ENCODE assay signal across 11 cellular contexts in genomic region chr14:74647834-74648361, GRCh38. TPM values are rescaled to one million over a fixed set of nuclear protein-coding genes. Genes with fewer than 3 reads are reported as not detected.
DNase-seq lines count a peak whose midpoint lies in the region; ATAC-seq and TF ChIP-seq lines count a peak whose summit lies in the region.
"Had no signal": no experiment of that assay in that cellular context is flagged by ENCODE, and none has a peak within 500 bp of the region (broad histone marks: within the 10 kb centered on the region; RNA-seq: fewer than 3 reads in every experiment).

No MANE protein-coding gene starts in this region.

- no peak overlapping the region for H2BK15ac ChIP-seq in neuronal stem cell (ENCODE audit: low read length)

- H4K8ac ChIP-seq in neuronal stem cell (ENCODE audit: low read depth, low read length), result no peak overlapping the region

- no TSS peak for BruUV-seq in MCF 10A (replicated peaks; lab: Mats Ljungman, UMichigan)

- ATAC-seq in HG03039 (IDR thresholded peaks at IDR 0.05; ENCODE audit: unreplicated experiment) (no peak), HG02798 (IDR thresholded peaks at IDR 0.05; ENCODE audit: poor library complexity, unreplicated experiment) (no peak), GM18517 (IDR thresholded peaks at IDR 0.05; ENCODE audit: unreplicated experiment) (no peak)

- H3K4me2 ChIP-seq in neuronal stem cell (ENCODE audit: insufficient read depth, low read length, poor library complexity, severe bottlenecking), result no peak overlapping the region

- H3K4me3 ChIP-seq in neuronal stem cell (ENCODE audit: low read length in 2 of 2), result peak overlapping the region in 1 of 2 donors; percentile 8
- H3K4me3 ChIP-seq: Peyer's patch, uterus had no signal

- H3K18ac ChIP-seq in neuronal stem cell (ENCODE audit: low read length), result peak overlapping the region; percentile 59

- intact Hi-C loops in MCF 10A (cut with micrococcal nuclease), result no loop called here

- no peak overlapping the region for H3K27ac Mint-ChIP-seq in MCF 10A (ENCODE audit: low read depth, unreplicated experiment)

- no peak overlapping the region for H2BK120ac ChIP-seq in neuronal stem cell (ENCODE audit: low read depth, low read length)

- H3K9ac ChIP-seq in neuronal stem cell (ENCODE audit: low read depth, low read length, poor library complexity), result peak overlapping the region; percentile 13

- H3K36me3 ChIP-seq in neuronal stem cell (replicated peaks in 1 of 2; ENCODE audit: control insufficient read depth in 2 of 2, insufficient read depth in 2 of 2, low read length in 2 of 2), result no peaks in the 10 kb centered on the region
- H3K36me3 ChIP-seq: Peyer's patch, uterus had no signal

- H2AK5ac ChIP-seq in neuronal stem cell (ENCODE audit: low read depth, low read length), result no peak overlapping the region

- no peaks in the 10 kb centered on the region for H3K9me3 Mint-ChIP-seq in MCF 10A (ENCODE audit: unreplicated experiment)

- H2BK5ac ChIP-seq in neuronal stem cell (ENCODE audit: low read length), result no peak overlapping the region

- H3K27me3 ChIP-seq in neuronal stem cell (ENCODE audit: control insufficient read depth in 3 of 3, insufficient read depth in 3 of 3, low read depth in 1 of 3, low read length in 3 of 3), result no peaks in the 10 kb centered on the region
- H3K27me3 ChIP-seq: Peyer's patch, uterus had no signal

- no CpG with 5 or more reads among the region's 5 CpGs for WGBS in neuronal stem cell (ENCODE audit: extremely low coverage in 2 of 2, insufficient read length in 2 of 2, insufficient replicate concordance in 1 of 2), 2 donors

- peak overlapping the region; percentile 40 for H4K91ac ChIP-seq in neuronal stem cell (ENCODE audit: low read depth, low read length, poor library complexity)

- no peaks in the 10 kb centered on the region for H3K79me1 ChIP-seq in neuronal stem cell (ENCODE audit: low read depth, low read length)

- DNase-seq in DMS79 (lab: John Stamatoyannopoulos, UW) (peak; percentile 97), NCI-H2029 treated with DMSO at 0.1 percent for 48 hours (lab: John Stamatoyannopoulos, UW) (peak; percentile 18), MCF 10A (ENCODE audit: unreplicated experiment) (peak; percentile 78), neuronal stem cell (ENCODE audit: low spot score) (no peak), AG20443 (ENCODE audit: low spot score) (no peak)
- DNase-seq: uterus had no signal

- H2AFZ ChIP-seq in neuronal stem cell (ENCODE audit: low read length), result peak overlapping the region; percentile 46

- CTCF ChIA-PET in MCF 10A (lab: Yijun Ruan, JAX), result interaction anchor here (0.9 kb wide), 1 partner anchor 146 kb away, joined by 3 read pairs; no protein-coding TSS in a partner anchor

- H3K27ac ChIP-seq in neuronal stem cell (replicated peaks; ENCODE audit: low read length), result no peak overlapping the region
- H3K27ac ChIP-seq: HL-60, Peyer's patch had no signal

- H3K9me3 ChIP-seq in neuronal stem cell (replicated peaks in 1 of 2; ENCODE audit: control insufficient read depth in 2 of 2, insufficient read depth in 1 of 2, low read depth in 1 of 2, low read length in 2 of 2), result no peaks in the 10 kb centered on the region
- H3K9me3 ChIP-seq: Peyer's patch, uterus had no signal

- peak overlapping the region; percentile 11 for H3K23ac ChIP-seq in neuronal stem cell (ENCODE audit: low read depth, low read length, poor library complexity)

- H3K14ac ChIP-seq in neuronal stem cell (ENCODE audit: low read length), result no peak overlapping the region

- H3K36me3 Mint-ChIP-seq in MCF 10A (ENCODE audit: insufficient read depth, unreplicated experiment), result peaks cover 18% of the 10 kb centered on the region

- no peak overlapping the region for H3K4me3 Mint-ChIP-seq in MCF 10A (ENCODE audit: unreplicated experiment)

- peaks cover 4% of the 10 kb centered on the region in 2 donors for H3K4me1 ChIP-seq in neuronal stem cell (ENCODE audit: control insufficient read depth in 2 of 2, insufficient read depth in 1 of 2, low read depth in 1 of 2, low read length in 2 of 2)
- H3K4me1 ChIP-seq: Peyer's patch had no signal

- no peak for TF ChIP-seq CTCF in MCF 10A (IDR thresholded peaks at IDR 0.05; ENCODE audit: unreplicated experiment)

- POLR2A ChIA-PET in MCF 10A (lab: Yijun Ruan, JAX), result interaction anchor here (0.6 to 1.5 kb wide), 3 partner anchors 8 to 31 kb away, joined by 3 to 6 read pairs (median 3); no protein-coding TSS in a partner anchor

- H3K4ac ChIP-seq in neuronal stem cell (ENCODE audit: low read length), result no peak overlapping the region

- peaks cover 26% of the 10 kb centered on the region for H3K4me1 Mint-ChIP-seq in MCF 10A (ENCODE audit: insufficient read depth, unreplicated experiment)

- no peaks in the 10 kb centered on the region for H3K27me3 Mint-ChIP-seq in MCF 10A (ENCODE audit: insufficient read depth, unreplicated experiment)

- H2BK12ac ChIP-seq in neuronal stem cell (ENCODE audit: low read length), result no peak overlapping the region

RNA-seq across cellular contexts. Expression of gene LTBP2, which starts 35.9 kb away (rescaled TPM):
- total RNA-seq in MCF 10A (2022), result 9.1 and 16.8 TPM in 2 replicates
- 1.4 TPM for polyA plus RNA-seq in neuronal stem cell (2013, experiment 1 of 2)
- polyA plus RNA-seq in neuronal stem cell (2013, experiment 2 of 2), result 1.3 TPM

Comparison
In these comparisons a context has a peak if more than half of its experiments do, and no peak if none do; other contexts are left out.
1. DNase-seq: peak in DMS79 (single experiment), NCI-H2029 treated with DMSO at 0.1 percent for 48 hours (single experiment) and MCF 10A (single experiment); none in neuronal stem cell (single experiment) and AG20443 (single experiment).